In genomic region chr4:128950796-128951195, GRCh38 we compare ENCODE assay signal across 36 cellular contexts.
"Had no signal": no experiment of that assay in that cellular context is flagged by ENCODE, and none has a peak within 500 bp of the region (broad histone marks: within the 10 kb centered on the region; RNA-seq: fewer than 3 reads in every experiment).

No MANE protein-coding gene starts in this region.

- H3K27me3 ChIP-seq: MG63 had no signal

- H3K36me3 ChIP-seq: MG63 had no signal

- H3K4me3 ChIP-seq: MG63 had no signal

- H3K9me3 ChIP-seq: MG63 had no signal

- DNase-seq: Karpas-422, Kasumi-1, MG63, MM.1S, MV-4-11, NCI-H1048, NCI-H1092, NCI-H1092 treated with DMSO at 0.1 percent for 48 hours, NCI-H1105, NCI-H1105 treated with DMSO at 0.1 percent for 48 hours, NCI-H1417, NCI-H1417 treated with DMSO at 0.1 percent for 48 hours, NCI-H1436, NCI-H1436 treated with DMSO at 0.1 percent for 48 hours, NCI-H146, NCI-H1694, NCI-H1694 treated with DMSO at 0.1 percent for 48 hours, NCI-H187, NCI-H187 treated with DMSO at 0.1 percent for 48 hours, NCI-H1930, NCI-H2029, NCI-H2029 treated with DMSO at 0.1 percent for 48 hours, NCI-H2081, NCI-H2081 treated with DMSO at 0.1 percent for 48 hours, NCI-H2107, NCI-H2171, NCI-H2171 treated with DMSO at 0.1 percent for 48 hours, NCI-H2227 treated with DMSO at 0.1 percent for 48 hours, NCI-H226, NCI-H345, NCI-H446, NCI-H446 treated with DMSO at 0.1 percent for 48 hours, NCI-H510A, NCI-H510A treated with DMSO at 0.1 percent for 48 hours, NCI-H524, NCI-H524 treated with DMSO at 0.1 percent for 48 hours had no signal
